Comparison of ENCODE assay signal across 1 cellular context in genomic region chr2:187529977-187530721, GRCh38.
TF ChIP-seq lines count a peak whose summit lies in the region.

No MANE protein-coding gene starts in this region.

TF ChIP-seq in liver, 16 proteins besides CTCF, POLR2A, EP300 and RAD21:
- TF ChIP-seq FOXA1 (IDR thresholded peaks at IDR 0.05) (peak; percentile 21), MAX (IDR thresholded peaks at IDR 0.05) (peak; percentile 92), TAF1 (conservative IDR thresholded peaks at IDR 0.05) (no peak), YY1 (IDR thresholded peaks at IDR 0.05) (peak; percentile 71), SP1 (IDR thresholded peaks at IDR 0.05) (peak; percentile 85), GABPA (IDR thresholded peaks at IDR 0.05 in 1 of 2, conservative IDR thresholded peaks at IDR 0.05 in 1 of 2) (peak in 1 of 2 donors; percentile 27), JUND (IDR thresholded peaks at IDR 0.05) (peak; percentile 73 to 76), ATF3 (IDR thresholded peaks at IDR 0.05) (peak; percentile 46), HNF4A (conservative IDR thresholded peaks at IDR 0.05) (peak; percentile 83 to 90), ZBTB33 (IDR thresholded peaks at IDR 0.05) (peak; percentile 91), HNF4G (IDR thresholded peaks at IDR 0.05) (peak; percentile 49), RXRA (IDR thresholded peaks at IDR 0.05) (peak; percentile 100), EGR1 (IDR thresholded peaks at IDR 0.05; ENCODE audit: low read depth in 2 of 2) (peak; percentile 14 to 46), REST (IDR thresholded peaks at IDR 0.05) (peak; percentile 80), NR2F2 (IDR thresholded peaks at IDR 0.05) (peak; percentile 35), FOXA2 (IDR thresholded peaks at IDR 0.05) (peak; percentile 36)
